12 cellular contexts compared by ENCODE assay signal in genomic region chr5:150342583-150342982, GRCh38.
"Had no signal": no experiment of that assay in that cellular context is flagged by ENCODE, and none has a peak within 500 bp of the region (broad histone marks: within the 10 kb centered on the region; RNA-seq: fewer than 3 reads in every experiment).

No MANE protein-coding gene starts in this region.

- ATAC-seq: heart left ventricle, left lung, sciatic nerve had no signal

- H3K4me1 ChIP-seq: heart left ventricle, left lung, testis had no signal

- H3K27me3 ChIP-seq: heart left ventricle, left lung, testis had no signal

- H3K9me3 ChIP-seq: heart left ventricle, left lung, testis had no signal

- H3K27ac ChIP-seq: coronary artery, heart left ventricle, left lung, testis had no signal

- DNase-seq: activated CD4-positive, alpha-beta T cell treated with anti-CD3 and anti-CD28 coated beads for 1 hour; activated CD4-positive, alpha-beta T cell treated with anti-CD3 and anti-CD28 coated beads, Interleukin-2, amount 50 U/mL, for 48 hours; activated naive CD4-positive, alpha-beta T cell treated with Interleukin-2 at 50 U/mL for 16 hours; effector CD4-positive, alpha-beta T cell; foreskin melanocyte; heart left ventricle; islet precursor cell; left lung; nephron progenitor cell; testis had no signal

- H3K36me3 ChIP-seq: heart left ventricle, left lung had no signal

- H3K4me3 ChIP-seq: coronary artery, heart left ventricle, left lung, testis had no signal
